Comparison of ENCODE assay signal across 8 cellular contexts in genomic region chr14:68789798-68790655, GRCh38. TPM values are rescaled to one million over a fixed set of nuclear protein-coding genes. Genes with fewer than 3 reads are reported as not detected.
DNase-seq lines count a peak whose midpoint lies in the region; ATAC-seq and TF ChIP-seq lines count a peak whose summit lies in the region.

No MANE protein-coding gene starts in this region.

- BruUV-seq in A673 (replicated peaks; lab: Mats Ljungman, UMichigan): no TSS peak

- intact Hi-C loops in A673 (cut with micrococcal nuclease; ENCODE audit: unreplicated experiment) (loop anchor here (1.0 to 10.0 kb wide), 5 partner anchors 108 to 542 kb away; no protein-coding TSS in a partner anchor), left lung (cut with DNase I) (loop anchor here in 1 of 2 donors (10.0 kb wide), 2 partner anchors 105 to 395 kb away; no protein-coding TSS in a partner anchor)

- TF ChIP-seq CTCF in A673 (conservative IDR thresholded peaks at IDR 0.05; ENCODE audit: low read depth, low read length) (no peak), brain microvascular endothelial cell (IDR thresholded peaks at IDR 0.05; ENCODE audit: low read depth, low read length, missing control alignments) (peak; percentile 15), left lung (IDR thresholded peaks at IDR 0.05) (no peak), suprapubic skin (IDR thresholded peaks at IDR 0.05) (no peak)

- 2% methylated on average over 27 of the region's 46 CpGs for WGBS in suprapubic skin

- TF ChIP-seq EP300 in suprapubic skin (IDR thresholded peaks at IDR 0.05): no peak

- H3K9me3 ChIP-seq in A673 (ENCODE audit: low read depth, low read length, poor library complexity, severe bottlenecking) (no peaks in the 10 kb centered on the region), HUES48 (ENCODE audit: control insufficient read depth, insufficient read depth, low read length) (no peaks in the 10 kb centered on the region), left lung (no peaks in the 10 kb centered on the region), suprapubic skin (no peaks in the 10 kb centered on the region)

- CTCF ChIA-PET in A673 (lab: Charles Lee): interaction anchor here (0.5 to 1.8 kb wide), 4 partner anchors 12 to 543 kb away, joined by 3 to 22 read pairs (median 4); no protein-coding TSS in a partner anchor

- H3K36me3 ChIP-seq in A673 (ENCODE audit: insufficient read depth, low read length, poor library complexity, severe bottlenecking) (peaks cover 33% of the 10 kb centered on the region), HUES48 (ENCODE audit: control insufficient read depth, insufficient read depth, low read length) (peaks cover 41% of the 10 kb centered on the region), brain microvascular endothelial cell (replicated peaks) (peaks cover 34% of the 10 kb centered on the region), left lung (peaks cover 0 to 50% of the 10 kb centered on the region in 2 donors), suprapubic skin (peaks cover 41% of the 10 kb centered on the region)

- ATAC-seq in left lung (peak; percentile 1), HG03039 (IDR thresholded peaks at IDR 0.05; ENCODE audit: unreplicated experiment) (no peak)

- DNase-seq in A673 (ENCODE audit: low spot score): no peak
- no peak for DNase-seq in brain microvascular endothelial cell
- DNase-seq in left lung: peak in 1 of 2 donors; percentile 86
- no peak for DNase-seq in suprapubic skin (ENCODE audit: low spot score in 2 of 2)
- DNase-seq in KG1 (lab: John Stamatoyannopoulos, UW): no peak
- no peak for DNase-seq in NCI-H446 (lab: John Stamatoyannopoulos, UW)

- POLR2A ChIA-PET in A673 (lab: Charles Lee; ENCODE audit: low non-redundant PET): no interaction called here

- in situ Hi-C loops in brain microvascular endothelial cell (cut with HindIII; ENCODE audit: low pct_ligation_motif_present, low sequenced_read_pairs): no loop called here

- H3K27me3 ChIP-seq in A673 (replicated peaks; ENCODE audit: insufficient read depth, low read depth, low read length, poor library complexity) (no peaks in the 10 kb centered on the region), HUES48 (ENCODE audit: control insufficient read depth, insufficient read depth, low read length) (no peaks in the 10 kb centered on the region), brain microvascular endothelial cell (replicated peaks) (no peaks in the 10 kb centered on the region), left lung (no peaks in the 10 kb centered on the region), suprapubic skin (no peaks in the 10 kb centered on the region)

- no peak for TF ChIP-seq POLR2A in suprapubic skin (IDR thresholded peaks at IDR 0.05)

- H3K9ac ChIP-seq in HUES48 (ENCODE audit: low read depth, low read length): no peak overlapping the region; the same call in 1 of the 2 replicates

- H3K4me1 ChIP-seq in A673 (ENCODE audit: insufficient read depth, low read length, poor library complexity, severe bottlenecking): peaks cover 37% of the 10 kb centered on the region
- peaks cover 16% of the 10 kb centered on the region for H3K4me1 ChIP-seq in HUES48 (ENCODE audit: control insufficient read depth, insufficient read depth, low read length)
- H3K4me1 ChIP-seq in left lung: peaks cover 26 to 51% of the 10 kb centered on the region in 2 donors
- H3K4me1 ChIP-seq in suprapubic skin: peaks cover 43% of the 10 kb centered on the region

- H3K4me3 ChIP-seq in A673 (ENCODE audit: low read depth, low read length, poor library complexity, severe bottlenecking) (peak overlapping the region; percentile 74), HUES48 (ENCODE audit: low read depth, low read length) (peak overlapping the region; percentile 97), brain microvascular endothelial cell (ENCODE audit: low read depth, low read length) (peak overlapping the region; percentile 81), left lung (peak overlapping the region; percentile 78 to 81), suprapubic skin (peak overlapping the region; percentile 66)

- H3K27ac ChIP-seq in A673 (ENCODE audit: low read depth, low read length, poor library complexity, severe bottlenecking): peak overlapping the region; percentile 55
- H3K27ac ChIP-seq in HUES48 (ENCODE audit: low read depth, low read length): peak overlapping the region; percentile 4
- peak overlapping the region; percentile 16 for H3K27ac ChIP-seq in brain microvascular endothelial cell
- H3K27ac ChIP-seq in left lung: peak overlapping the region; percentile 100
- H3K27ac ChIP-seq in suprapubic skin: peak overlapping the region; percentile 100

RNA-seq across cellular contexts. Expression of gene ZFP36L1, which starts 2.8 kb away (rescaled TPM):
- total RNA-seq in A673 (2021): 69.5 and 77.1 TPM in 2 replicates
- total RNA-seq in left lung: 100 to 1,000 TPM; 292 to 395 TPM
- 1,000 to 10,000 TPM; 1,382 to 1,995 (median 1,611) TPM for total RNA-seq in suprapubic skin

Comparison
In these comparisons a context has a peak if more than half of its experiments do, and no peak if none do; other contexts are left out.
1. H3K27ac ChIP-seq: peak in every context shown above with its lines; median percentile 100 in left lung; 100 in suprapubic skin; 55 in A673; 16 in brain microvascular endothelial cell; 4 in HUES48.